In genomic region chr5:807719-808514, GRCh38 we compare ENCODE assay signal across 9 cellular contexts. TPM values are rescaled to one million over a fixed set of nuclear protein-coding genes. Genes with fewer than 3 reads are reported as not detected.
A peak's percentile ranks its signal among the peaks of the same experiment; 100 is the strongest.
DNase-seq lines count a peak whose midpoint lies in the region; ATAC-seq, FAIRE-seq and TF ChIP-seq lines count a peak whose summit lies in the region.
"Not testable (repeated sequence)": the region's sequence is repeated elsewhere in the genome, so short reads cannot be mapped to it uniquely, and the experiment has no call there.
"Had no signal": no experiment of that assay in that cellular context is flagged by ENCODE, and none has a peak within 500 bp of the region (broad histone marks: within the 10 kb centered on the region; RNA-seq: fewer than 3 reads in every experiment).

No MANE protein-coding gene starts in this region.

- H3K4me3 ChIP-seq in HCT116 (replicated peaks in 1 of 2; ENCODE audit: low read depth in 1 of 2, low read length in 2 of 2); RWPE2 (ENCODE audit: severe bottlenecking); K562; right lobe of liver: not testable (repeated sequence)

- H3K9ac ChIP-seq in HCT116 (ENCODE audit: low read length); K562 (ENCODE audit: insufficient read depth in 1 of 2, low read depth in 2 of 2, low read length in 2 of 2): not testable (repeated sequence)

- H3K27me3 Mint-ChIP-seq in natural killer cell treated with Interleukin-12 subunit alpha and Interleukin-12 subunit beta and Interleukin-15 and Interleukin-18, amount 100 ng/mL, for 72 hours: peaks cover 10 to 34% of the 10 kb centered on the region in 2 donors
- H3K27me3 Mint-ChIP-seq in stimulated activated naive CD8-positive, alpha-beta T cell treated with anti-CD3 and anti-CD28 coated beads, Interleukin-15, amount 100 ng/mL, for 72 hours: not testable (repeated sequence)

- H4K20me1 ChIP-seq in HCT116 (ENCODE audit: insufficient read depth); K562 (replicated peaks; ENCODE audit: control insufficient read depth, insufficient read depth, low read length): not testable (repeated sequence)

- not testable (repeated sequence) for H3K9me3 ChIP-seq in HCT116 (ENCODE audit: control insufficient read depth in 1 of 2, insufficient read depth in 1 of 2, low read depth in 1 of 2, low read length in 2 of 2); RWPE2 (ENCODE audit: severe bottlenecking); K562 (replicated peaks; ENCODE audit: control insufficient read depth, insufficient read depth, low read depth, low read length); right lobe of liver

- not testable (repeated sequence) for TF ChIP-seq CTCF in HCT116 (IDR thresholded peaks at IDR 0.05 in 2 of 3, conservative IDR thresholded peaks at IDR 0.05 in 1 of 3; ENCODE audit: borderline replicate concordance in 1 of 3, insufficient read depth in 1 of 3, low read depth in 2 of 3, low read length in 2 of 3); RWPE2 (IDR thresholded peaks at IDR 0.05; ENCODE audit: poor library complexity, severe bottlenecking); K562 (IDR thresholded peaks at IDR 0.05 in 2 of 3, conservative IDR thresholded peaks at IDR 0.05 in 1 of 3; ENCODE audit: insufficient read depth in 2 of 3, low read depth in 1 of 3, low read length in 3 of 3); right lobe of liver (IDR thresholded peaks at IDR 0.05)

- not testable (repeated sequence) for H3K36me3 ChIP-seq in HCT116 (ENCODE audit: control insufficient read depth in 1 of 2, insufficient read depth in 2 of 2, low read length in 2 of 2); RWPE2 (ENCODE audit: low read depth); K562 (ENCODE audit: control insufficient read depth, insufficient read depth, low read length); right lobe of liver

- TF ChIP-seq RAD21 in HCT116 (IDR thresholded peaks at IDR 0.05; ENCODE audit: low read depth); K562 (CRISPR knock-in tag; conservative IDR thresholded peaks at IDR 0.05 in 1 of 2, IDR thresholded peaks at IDR 0.05 in 1 of 2): not testable (repeated sequence)

- in situ Hi-C loops in K562 (cut with MboI): not testable (repeated sequence)

- ATAC-seq in HCT116: peak; percentile 34; the same call in 1 of the 2 replicates
- peak; percentile 68 for ATAC-seq in RWPE2 (ENCODE audit: low read depth)
- ATAC-seq in K562: peak; percentile 51
- peak; percentile 45 for ATAC-seq in Right ventricle myocardium superior (ENCODE audit: poor library complexity)
- peak; percentile 65 to 87 (median 80) for ATAC-seq in right lobe of liver
- ATAC-seq in natural killer cell treated with Interleukin-12 subunit alpha and Interleukin-12 subunit beta and Interleukin-15 and Interleukin-18, amount 100 ng/mL, for 72 hours: peak; percentile 53 to 56
- peak; percentile 46 for ATAC-seq in stimulated activated naive CD8-positive, alpha-beta T cell treated with anti-CD3 and anti-CD28 coated beads, Interleukin-15, amount 100 ng/mL, for 72 hours

- H2AFZ ChIP-seq in HCT116 (ENCODE audit: low read depth, low read length, poor library complexity, severe bottlenecking); K562 (ENCODE audit: low read depth, low read length): not testable (repeated sequence)

- not testable (repeated sequence) for H3K27ac Mint-ChIP-seq in natural killer cell treated with Interleukin-12 subunit alpha and Interleukin-12 subunit beta and Interleukin-15 and Interleukin-18, amount 100 ng/mL, for 72 hours; stimulated activated naive CD8-positive, alpha-beta T cell treated with anti-CD3 and anti-CD28 coated beads, Interleukin-15, amount 100 ng/mL, for 72 hours

- H3K4me2 ChIP-seq in HCT116 (ENCODE audit: low read length); K562 (ENCODE audit: insufficient read depth, low read length): not testable (repeated sequence)

- POLR2A ChIA-PET in HCT116 (lab: Charles Lee); K562 (lab: Yijun Ruan, JAX): not testable (repeated sequence)

- not testable (repeated sequence) for DNase-seq in HCT116 (ENCODE audit: low read depth, low spot score); RWPE2 (ENCODE audit: low spot score); K562 (ENCODE audit: extremely low read depth in 1 of 4, low spot score in 3 of 4); Right ventricle myocardium superior; right lobe of liver; natural killer cell treated with Interleukin-12 subunit alpha and Interleukin-12 subunit beta and Interleukin-15 and Interleukin-18, amount 100 ng/mL, for 72 hours (ENCODE audit: low spot score); stimulated activated naive CD8-positive, alpha-beta T cell treated with anti-CD3 and anti-CD28 coated beads, Interleukin-15, amount 100 ng/mL, for 72 hours

- not testable (repeated sequence) for BruUV-seq in HCT116 (replicated peaks; lab: Mats Ljungman, UMichigan); K562 (replicated peaks; lab: Mats Ljungman, UMichigan)

- not testable (repeated sequence) for H3K4me1 Mint-ChIP-seq in natural killer cell treated with Interleukin-12 subunit alpha and Interleukin-12 subunit beta and Interleukin-15 and Interleukin-18, amount 100 ng/mL, for 72 hours (ENCODE audit: low read depth in 2 of 2); stimulated activated naive CD8-positive, alpha-beta T cell treated with anti-CD3 and anti-CD28 coated beads, Interleukin-15, amount 100 ng/mL, for 72 hours

- H3K27ac ChIP-seq in HCT116 (ENCODE audit: low read depth, low read length); RWPE2 (ENCODE audit: poor library complexity, severe bottlenecking); K562 (ENCODE audit: extremely low read depth, low read depth, low read length); right lobe of liver: not testable (repeated sequence)

- H3K27me3 ChIP-seq in HCT116 (ENCODE audit: insufficient read depth, low read length); RWPE2 (ENCODE audit: insufficient read depth, poor library complexity, severe bottlenecking); K562 (ENCODE audit: control insufficient read depth in 2 of 2, insufficient read depth in 2 of 2, low read length in 2 of 2); right lobe of liver: not testable (repeated sequence)

- WGBS in K562 (ENCODE audit: insufficient coverage, low coverage, missing lambda C conversion rate): 0% methylated on average over 5 of the region's 10 CpGs
- 67% methylated on average over 2 of the region's 10 CpGs for WGBS in right lobe of liver (ENCODE audit: insufficient coverage, low coverage, low lambda C conversion rate, missing lambda C conversion rate)

- TF ChIP-seq EP300 in K562 (IDR thresholded peaks at IDR 0.05; ENCODE audit: low read length): not testable (repeated sequence)

- not testable (repeated sequence) for TF ChIP-seq POLR2A in HCT116 (IDR thresholded peaks at IDR 0.05; ENCODE audit: borderline replicate concordance, extremely low read depth, insufficient read depth, insufficient read length); K562 (conservative IDR thresholded peaks at IDR 0.05); right lobe of liver (IDR thresholded peaks at IDR 0.05)

- RAD21 ChIA-PET in HCT116 (lab: Charles Lee; ENCODE audit: low non-redundant PET in 1 of 2, low total read pairs in 2 of 2, uncharacterized antibody in 2 of 2, unreplicated experiment in 2 of 2): not testable (repeated sequence)

- not testable (repeated sequence) for H3K9me2 ChIP-seq in HCT116 (ENCODE audit: insufficient read depth)

- FAIRE-seq in K562 (lab: Jason Lieb, UNC): not testable (repeated sequence)

- H3K36me3 Mint-ChIP-seq in natural killer cell treated with Interleukin-12 subunit alpha and Interleukin-12 subunit beta and Interleukin-15 and Interleukin-18, amount 100 ng/mL, for 72 hours: peaks cover 17% of the 10 kb centered on the region

- not testable (repeated sequence) for H3K9me1 ChIP-seq in K562 (ENCODE audit: control insufficient read depth, insufficient read depth, low read length)

- not testable (repeated sequence) for H3K79me2 ChIP-seq in HCT116 (ENCODE audit: insufficient read depth, low read length); K562 (ENCODE audit: control insufficient read depth, insufficient read depth, low read length)

- H3K4me1 ChIP-seq in HCT116 (ENCODE audit: control insufficient read depth in 1 of 2, insufficient read depth in 2 of 2, low read length in 2 of 2); RWPE2 (ENCODE audit: insufficient read depth, poor library complexity, severe bottlenecking); K562 (replicated peaks in 1 of 2; ENCODE audit: control insufficient read depth in 2 of 2, insufficient read depth in 2 of 2, low read length in 2 of 2); right lobe of liver: not testable (repeated sequence)

- H3K9me3 Mint-ChIP-seq in natural killer cell treated with Interleukin-12 subunit alpha and Interleukin-12 subunit beta and Interleukin-15 and Interleukin-18, amount 100 ng/mL, for 72 hours: not testable (repeated sequence)
- H3K9me3 Mint-ChIP-seq in stimulated activated naive CD8-positive, alpha-beta T cell treated with anti-CD3 and anti-CD28 coated beads, Interleukin-15, amount 100 ng/mL, for 72 hours: peaks cover 9 to 18% of the 10 kb centered on the region in 2 donors

- H3K4me3 Mint-ChIP-seq in natural killer cell treated with Interleukin-12 subunit alpha and Interleukin-12 subunit beta and Interleukin-15 and Interleukin-18, amount 100 ng/mL, for 72 hours; stimulated activated naive CD8-positive, alpha-beta T cell treated with anti-CD3 and anti-CD28 coated beads, Interleukin-15, amount 100 ng/mL, for 72 hours: not testable (repeated sequence)

- intact Hi-C loops in HCT116 (cut with micrococcal nuclease); K562 (cut with micrococcal nuclease); Right ventricle myocardium superior (cut with DNase I); right lobe of liver (cut with DNase I): not testable (repeated sequence)

- CTCF ChIA-PET in HCT116 (lab: Charles Lee); K562 (lab: Yijun Ruan, JAX; ENCODE audit: low intra/inter-chr PET ratio): not testable (repeated sequence)

RNA-seq across cellular contexts. Expression of gene ZDHHC11B, which starts 23.4 kb away (rescaled TPM):
- total RNA-seq in HCT116 (2021; ENCODE audit: unreplicated experiment) (3.8 TPM), K562 (2014; rRNA removed) (0.12 and 0.23 TPM in 2 replicates), K562 (2014; rRNA removed; fragmentation: Illumina TruSeq; extraction: Trizol) (0.15 and 0.22 TPM in 2 replicates), K562 (2015; rRNA removed; fragmentation: Illumina TruSeq; extraction: Trizol) (0.30 TPM in 1 of 2 replicates, not detected in the other), K562 (2021) (0.16 TPM in 1 of 2 replicates, not detected in the other), Right ventricle myocardium superior (18.8 TPM), right lobe of liver (1 to 10 TPM in 5 of 6 experiments, under 1 TPM in 1; 0.56 to 5.1 (median 2.8) TPM)
- polyA plus RNA-seq in HCT116 (2012): 2.3 and 3.2 TPM in 2 replicates
- total RNA-seq in K562 (2011; cell fraction: chromatin; rRNA removed; ENCODE audit: low replicate concordance): 0.90 TPM in 1 of 2 replicates, not detected in the other
- 0.26 TPM in 1 of 2 replicates, not detected in the other for total RNA-seq in K562 (2011; cell fraction: nucleolus; rRNA removed)
- not detected in 2 replicates for total RNA-seq in K562 (2011; cell fraction: nucleoplasm; rRNA removed)
- polyA plus RNA-seq in K562 (2011; rRNA removed) (0.08 and 0.21 TPM in 2 replicates), K562 (2014; fragmentation: Illumina TruSeq; extraction: Trizol) (0.08 and 0.15 TPM in 2 replicates), K562 (2014; fragmentation: Nextera tagmentation; extraction: Ambion mirVana) (under 1 TPM in 1 of 2 experiments, not detected in 1; 0.03 TPM), K562 (2014; rRNA removed) (0.07 TPM in 1 of 2 replicates, not detected in the other)
- not detected in 2 replicates for polyA plus RNA-seq in K562 (2011; cell fraction: cytosol; rRNA removed)
- 0.46 and 1.5 TPM in 2 replicates for polyA plus RNA-seq in K562 (2011; cell fraction: nucleus; rRNA removed)
- 0.14 and 0.47 TPM in 2 replicates for polyA plus RNA-seq in K562 (2012)
- polyA minus RNA-seq in K562 (2011; rRNA and poly(A)+ RNA removed): not detected in 2 replicates
- not detected in 2 replicates for polyA minus RNA-seq in K562 (2011; cell fraction: cytosol; rRNA and poly(A)+ RNA removed)
- 0.22 and 0.54 TPM in 2 replicates for polyA minus RNA-seq in K562 (2011; cell fraction: nucleus; rRNA and poly(A)+ RNA removed)
- 1 to 10 TPM in 1 of 2 donors, not detected in 1; 1.2 TPM for total RNA-seq in natural killer cell treated with Interleukin-12 subunit alpha and Interleukin-12 subunit beta and Interleukin-15 and Interleukin-18, amount 100 ng/mL, for 72 hours
- total RNA-seq: GM23248 had no signal
- polyA plus RNA-seq: GM23248, IgD-negative memory B cell had no signal

RNA-seq across cellular contexts. Expression of gene ZDHHC11, which starts 42.9 kb away (rescaled TPM):
- total RNA-seq in HCT116 (2021; ENCODE audit: unreplicated experiment) (17.0 TPM), K562 (2014; rRNA removed) (0.20 and 1.5 TPM in 2 replicates), K562 (2014; rRNA removed; fragmentation: Illumina TruSeq; extraction: Trizol) (0.40 and 0.45 TPM in 2 replicates), K562 (2015; rRNA removed; fragmentation: Illumina TruSeq; extraction: Trizol) (0.29 and 0.30 TPM in 2 replicates), K562 (2021) (2.2 and 2.3 TPM in 2 replicates), Right ventricle myocardium superior (55.6 TPM), right lobe of liver (10 to 100 TPM in 2 of 6 experiments, 1 to 10 TPM in 3, under 1 TPM in 1; 0.50 to 14.4 (median 5.8) TPM)
- polyA plus RNA-seq in HCT116 (2012): 7.7 and 8.7 TPM in 2 replicates
- 13.2 and 31.1 TPM in 2 replicates for total RNA-seq in K562 (2011; cell fraction: chromatin; rRNA removed; ENCODE audit: low replicate concordance)
- total RNA-seq in K562 (2011; cell fraction: nucleolus; rRNA removed): 14.7 and 17.7 TPM in 2 replicates
- total RNA-seq in K562 (2011; cell fraction: nucleoplasm; rRNA removed): 11.8 and 18.1 TPM in 2 replicates
- polyA plus RNA-seq in K562 (2011; rRNA removed) (0.99 and 1.2 TPM in 2 replicates), K562 (2014; fragmentation: Illumina TruSeq; extraction: Trizol) (0.52 and 1.4 TPM in 2 replicates), K562 (2014; fragmentation: Nextera tagmentation; extraction: Ambion mirVana) (under 1 TPM; 0.07 to 0.21 TPM), K562 (2014; rRNA removed) (0.97 and 1.4 TPM in 2 replicates)
- 0.52 and 1.3 TPM in 2 replicates for polyA plus RNA-seq in K562 (2011; cell fraction: cytosol; rRNA removed)
- polyA plus RNA-seq in K562 (2011; cell fraction: nucleus; rRNA removed): 6.0 and 14.9 TPM in 2 replicates
- 1.5 and 6.1 TPM in 2 replicates for polyA plus RNA-seq in K562 (2012)
- polyA minus RNA-seq in K562 (2011; rRNA and poly(A)+ RNA removed): 0.81 and 1.1 TPM in 2 replicates
- 1.3 and 1.4 TPM in 2 replicates for polyA minus RNA-seq in K562 (2011; cell fraction: cytosol; rRNA and poly(A)+ RNA removed)
- polyA minus RNA-seq in K562 (2011; cell fraction: nucleus; rRNA and poly(A)+ RNA removed): 2.3 and 4.4 TPM in 2 replicates
- total RNA-seq in natural killer cell treated with Interleukin-12 subunit alpha and Interleukin-12 subunit beta and Interleukin-15 and Interleukin-18, amount 100 ng/mL, for 72 hours: 10 to 100 TPM in 1 of 2 donors, 1 to 10 TPM in 1; 8.1 to 24.5 TPM
- polyA plus RNA-seq: IgD-negative memory B cell had no signal
